In the genomic region with DNA sequence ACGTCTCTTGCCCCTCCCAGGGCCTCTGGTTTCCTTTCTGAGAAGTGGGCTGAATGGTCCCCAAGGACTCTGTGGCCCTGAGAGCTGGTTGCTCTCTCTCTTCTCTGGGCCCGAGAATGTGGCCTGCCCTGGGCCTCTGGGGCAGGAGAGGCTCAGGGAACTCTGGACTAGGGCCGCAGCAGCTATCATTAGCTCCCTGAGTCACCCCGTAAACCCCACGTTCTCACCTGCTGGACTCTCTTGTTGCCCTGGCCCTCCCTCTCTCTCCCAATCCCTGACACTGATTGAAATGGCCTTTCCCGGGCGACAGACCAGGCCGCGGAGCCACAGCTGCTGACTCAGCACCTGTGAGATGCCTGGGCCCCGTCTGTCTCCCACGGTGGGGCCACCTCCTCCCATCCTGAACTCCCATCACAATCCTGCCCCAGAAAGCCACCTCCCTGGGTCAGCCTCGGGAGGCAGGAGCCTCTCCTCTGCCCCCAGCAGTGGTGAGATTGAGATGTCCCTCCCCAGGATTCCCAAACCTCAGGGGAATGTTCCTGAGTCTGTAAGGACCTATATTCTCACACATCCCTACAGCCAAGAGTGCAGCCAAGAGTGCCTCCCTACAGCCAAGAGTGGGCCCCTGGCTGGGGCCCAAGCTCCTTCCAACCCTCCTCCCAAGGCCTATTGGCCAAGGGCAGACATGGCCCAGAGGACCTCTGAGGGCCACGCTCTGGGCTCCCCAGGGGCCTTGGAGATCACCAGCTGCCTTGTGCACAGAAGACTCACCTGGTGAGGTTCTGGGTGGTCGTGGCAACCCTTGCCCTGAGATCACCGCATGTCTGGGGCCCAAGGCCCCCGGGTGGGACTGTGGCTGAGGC, we compare ENCODE assay signal across 2 cellular contexts.
A peak's percentile ranks its signal among the peaks of the same experiment; 100 is the strongest.
TF ChIP-seq lines count a peak whose summit lies in the region.

No MANE protein-coding gene starts in this region.

TF ChIP-seq in HEK293, 187 proteins besides CTCF, POLR2A, EP300 and RAD21 (continued from another document):
- TF ChIP-seq, protein P1, sequence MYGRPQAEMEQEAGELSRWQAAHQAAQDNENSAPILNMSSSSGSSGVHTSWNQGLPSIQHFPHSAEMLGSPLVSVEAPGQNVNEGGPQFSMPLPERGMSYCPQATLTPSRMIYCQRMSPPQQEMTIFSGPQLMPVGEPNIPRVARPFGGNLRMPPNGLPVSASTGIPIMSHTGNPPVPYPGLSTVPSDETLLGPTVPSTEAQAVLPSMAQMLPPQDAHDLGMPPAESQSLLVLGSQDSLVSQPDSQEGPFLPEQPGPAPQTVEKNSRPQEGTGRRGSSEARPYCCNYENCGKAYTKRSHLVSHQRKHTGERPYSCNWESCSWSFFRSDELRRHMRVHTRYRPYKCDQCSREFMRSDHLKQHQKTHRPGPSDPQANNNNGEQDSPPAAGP (tag by site-specific recombination; IDR thresholded peaks at IDR 0.05) = peak; percentile 16; the same call in 1 of the 2 replicates
- peak; percentile 88 for TF ChIP-seq GLIS1 (tag by site-specific recombination; IDR thresholded peaks at IDR 0.05)
- TF ChIP-seq FEZF1 (tag by site-specific recombination; IDR thresholded peaks at IDR 0.05) = no peak

TF ChIP-seq in GM12878, 131 proteins besides CTCF, POLR2A, EP300 and RAD21 (continued from another document):
- TF ChIP-seq, protein P2, sequence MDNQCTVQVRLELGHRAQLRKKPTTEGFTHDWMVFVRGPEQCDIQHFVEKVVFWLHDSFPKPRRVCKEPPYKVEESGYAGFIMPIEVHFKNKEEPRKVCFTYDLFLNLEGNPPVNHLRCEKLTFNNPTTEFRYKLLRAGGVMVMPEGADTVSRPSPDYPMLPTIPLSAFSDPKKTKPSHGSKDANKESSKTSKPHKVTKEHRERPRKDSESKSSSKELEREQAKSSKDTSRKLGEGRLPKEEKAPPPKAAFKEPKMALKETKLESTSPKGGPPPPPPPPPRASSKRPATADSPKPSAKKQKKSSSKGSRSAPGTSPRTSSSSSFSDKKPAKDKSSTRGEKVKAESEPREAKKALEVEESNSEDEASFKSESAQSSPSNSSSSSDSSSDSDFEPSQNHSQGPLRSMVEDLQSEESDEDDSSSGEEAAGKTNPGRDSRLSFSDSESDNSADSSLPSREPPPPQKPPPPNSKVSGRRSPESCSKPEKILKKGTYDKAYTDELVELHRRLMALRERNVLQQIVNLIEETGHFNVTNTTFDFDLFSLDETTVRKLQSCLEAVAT (IDR thresholded peaks at IDR 0.05) = no peak
- 0 out of 2 replicates have a peak, but pooled peaks have one; percentile 14 for TF ChIP-seq CREM (IDR thresholded peaks at IDR 0.05; ENCODE audit: low read depth)
- 0 out of 2 replicates have a peak, but pooled peaks have one; percentile 9 for TF ChIP-seq TCF3 (IDR thresholded peaks at IDR 0.05; ENCODE audit: borderline replicate concordance, insufficient read depth, low read depth, low read length)
- peak; percentile 25 for TF ChIP-seq SP1 (IDR thresholded peaks at IDR 0.05; ENCODE audit: low read depth, low read length)
- no peak for TF ChIP-seq KDM1A (IDR thresholded peaks at IDR 0.05; ENCODE audit: borderline replicate concordance)
- TF ChIP-seq POLR2AphosphoS2 (IDR thresholded peaks at IDR 0.05; ENCODE audit: low read depth, low read length) = 0 out of 2 replicates have a peak, but pooled peaks have one; percentile 32
- no peak for TF ChIP-seq SMC3 (IDR thresholded peaks at IDR 0.05; ENCODE audit: borderline replicate concordance, low read length)
TF ChIP-seq in GM12878: peak in this region for 5.
